In the genomic region with DNA sequence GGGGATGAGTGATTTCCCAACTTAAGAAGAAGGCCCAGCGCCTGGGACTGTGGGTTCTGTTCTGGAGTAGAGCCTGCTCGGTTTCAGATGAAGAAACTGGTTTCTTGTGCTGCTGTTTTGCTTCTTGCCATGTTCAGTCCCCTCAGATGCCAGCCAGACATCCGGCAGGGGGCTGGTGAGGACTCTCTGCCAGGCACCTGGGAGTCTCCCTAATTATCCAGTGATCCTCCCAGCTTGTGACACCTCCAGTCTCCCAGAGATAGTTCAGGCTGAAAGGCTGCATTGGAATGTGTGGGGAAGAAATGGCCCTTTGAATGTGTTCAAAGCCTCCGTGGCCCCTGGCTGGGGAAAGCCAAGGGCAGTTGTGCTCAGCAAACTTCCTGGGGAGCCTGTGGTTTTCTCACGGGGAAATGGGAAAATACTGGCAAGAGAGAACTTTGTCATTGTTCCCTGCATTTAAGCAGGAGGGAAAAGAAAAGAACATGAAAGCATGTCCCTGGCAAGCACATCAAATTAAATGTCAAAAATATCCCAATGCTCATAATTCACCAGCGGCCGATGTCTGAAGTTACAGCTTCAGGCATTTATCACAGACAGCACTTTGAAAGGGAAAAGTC, we compare ENCODE assay signal across 21 cellular contexts. TPM values are rescaled to one million over a fixed set of nuclear protein-coding genes. Genes with fewer than 3 reads are reported as not detected.
"Had no signal": no experiment of that assay in that cellular context is flagged by ENCODE, and none has a peak within 500 bp of the region (broad histone marks: within the 10 kb centered on the region; RNA-seq: fewer than 3 reads in every experiment).

No MANE protein-coding gene starts in this region.

- H3K27me3 ChIP-seq: cardiac muscle cell, colonic mucosa, neural progenitor cell, pancreas had no signal

- ATAC-seq: left cardiac atrium had no signal

- H3K27me3 Mint-ChIP-seq: activated CD4-positive, alpha-beta T cell treated with anti-CD3 and anti-CD28 coated beads, Interleukin-2, amount 10 ng/mL, durations not matched to agents 7 days and 5 days had no signal

- H3K9me3 ChIP-seq: colonic mucosa, esophagus muscularis mucosa, pancreas had no signal

- H3K4me1 Mint-ChIP-seq: activated CD4-positive, alpha-beta T cell treated with anti-CD3 and anti-CD28 coated beads, Interleukin-2, amount 10 ng/mL, durations not matched to agents 7 days and 5 days had no signal

- H3K9ac ChIP-seq: neural progenitor cell had no signal

- H3K36me3 ChIP-seq: cardiac muscle cell, colonic mucosa, esophagus muscularis mucosa, neural progenitor cell, pancreas had no signal

- H3K4me2 ChIP-seq: neural progenitor cell had no signal

- H2AFZ ChIP-seq: neural progenitor cell had no signal

- H3K4me3 ChIP-seq: cardiac muscle cell, colonic mucosa, esophagus muscularis mucosa, lung, neural progenitor cell, pancreas had no signal

- H3K4me3 Mint-ChIP-seq: activated CD4-positive, alpha-beta T cell treated with anti-CD3 and anti-CD28 coated beads, Interleukin-2, amount 10 ng/mL, durations not matched to agents 7 days and 5 days; naive B cell; neural progenitor cell had no signal

- H3K27ac Mint-ChIP-seq: activated CD4-positive, alpha-beta T cell treated with anti-CD3 and anti-CD28 coated beads, Interleukin-2, amount 10 ng/mL, durations not matched to agents 7 days and 5 days; naive B cell; neural progenitor cell had no signal

- H3K27ac ChIP-seq: cardiac muscle cell, colonic mucosa, esophagus muscularis mucosa, neural progenitor cell, pancreas had no signal

- H3K36me3 Mint-ChIP-seq: neural progenitor cell had no signal

- H3K4me1 ChIP-seq: colonic mucosa, esophagus muscularis mucosa, pancreas had no signal

- DNase-seq: activated CD4-positive, alpha-beta T cell treated with anti-CD3 and anti-CD28 coated beads, Interleukin-2, amount 10 ng/mL, durations not matched to agents 7 days and 5 days; activated CD8-positive, alpha-beta memory T cell treated with anti-CD3 and anti-CD28 coated beads, Interleukin-2, amount 50 U/mL, for 48 hours; activated naive CD4-positive, alpha-beta T cell treated with Interleukin-2 at 50 U/mL for 16 hours; anterior cingulate cortex; colonic mucosa; hypothalamus; left cardiac atrium; naive B cell; pancreas; stimulated activated CD4-positive, alpha-beta T cell treated with anti-CD3 and anti-CD28 coated beads, Interleukin-4, amount 100 ng/mL, for 4 hours; stimulated activated CD8-positive, alpha-beta memory T cell treated with anti-CD3 and anti-CD28 coated beads, Interleukin-4, amount 100 ng/mL, for 48 hours; stimulated activated naive CD4-positive, alpha-beta T cell treated with Interleukin-2 at 50 U/mL for 16 hours; substantia nigra had no signal

RNA-seq across cellular contexts. Expression of a gene that starts 8.5 kb away (rescaled TPM):
- total RNA-seq: activated CD4-positive, alpha-beta T cell treated with anti-CD3 and anti-CD28 coated beads, Interleukin-2, amount 10 ng/mL, durations not matched to agents 7 days and 5 days; cardiac muscle cell; colonic mucosa; esophagus muscularis mucosa; glomerular endothelial cell; left cardiac atrium; lung; mononuclear cell; pancreas; skeletal muscle tissue; T-helper 2 cell treated with Interferon-gamma antibody and Interleukin-4, amounts not matched to agents 100 ng/mL and 5 ng/mL, for 36 hours had no signal
- polyA plus RNA-seq: cardiac muscle cell, lung, pancreas had no signal

RNA-seq across cellular contexts. Expression of a gene that starts 41.8 kb away (rescaled TPM):
- total RNA-seq: activated CD4-positive, alpha-beta T cell treated with anti-CD3 and anti-CD28 coated beads, Interleukin-2, amount 10 ng/mL, durations not matched to agents 7 days and 5 days; cardiac muscle cell; colonic mucosa; esophagus muscularis mucosa; glomerular endothelial cell; left cardiac atrium; lung; mononuclear cell; pancreas; skeletal muscle tissue; T-helper 2 cell treated with Interferon-gamma antibody and Interleukin-4, amounts not matched to agents 100 ng/mL and 5 ng/mL, for 36 hours had no signal
- polyA plus RNA-seq: cardiac muscle cell, lung, pancreas had no signal

RNA-seq across cellular contexts. Expression of a gene that starts 43.5 kb away (rescaled TPM):
- total RNA-seq: activated CD4-positive, alpha-beta T cell treated with anti-CD3 and anti-CD28 coated beads, Interleukin-2, amount 10 ng/mL, durations not matched to agents 7 days and 5 days; cardiac muscle cell; esophagus muscularis mucosa; glomerular endothelial cell; left cardiac atrium; skeletal muscle tissue; T-helper 2 cell treated with Interferon-gamma antibody and Interleukin-4, amounts not matched to agents 100 ng/mL and 5 ng/mL, for 36 hours had no signal
- polyA plus RNA-seq: cardiac muscle cell, lung had no signal
